ENCODE assay signal across 17 cellular contexts in the genomic region with DNA sequence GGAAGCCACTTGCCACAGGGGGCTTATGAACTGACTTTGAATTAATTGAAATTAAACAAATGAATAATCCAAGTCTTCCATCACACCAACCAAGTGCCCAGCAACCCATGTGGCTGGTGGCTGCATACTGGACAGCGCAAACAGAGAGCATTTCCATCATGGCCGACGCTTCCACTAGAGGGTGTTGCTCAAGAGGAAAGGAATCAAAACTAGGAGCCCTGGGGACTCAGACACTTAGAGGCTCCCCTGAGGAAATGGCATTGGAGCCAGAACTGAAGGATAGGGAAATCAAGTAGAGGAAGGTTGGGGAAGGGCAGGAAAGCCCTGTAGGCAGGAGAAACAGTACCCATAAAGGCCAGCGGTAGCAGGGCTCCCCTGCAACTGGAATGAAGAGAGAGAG. TPM values are rescaled to one million over a fixed set of nuclear protein-coding genes. Genes with fewer than 3 reads are reported as not detected.
A peak's percentile ranks its signal among the peaks of the same experiment; 100 is the strongest.
DNase-seq lines count a peak whose midpoint lies in the region; ATAC-seq and TF ChIP-seq lines count a peak whose summit lies in the region.
"Had no signal": no experiment of that assay in that cellular context is flagged by ENCODE, and none has a peak within 500 bp of the region (broad histone marks: within the 10 kb centered on the region; RNA-seq: fewer than 3 reads in every experiment).

No MANE protein-coding gene starts in this region.

- H3K18ac ChIP-seq in mesenchymal stem cell (ENCODE audit: low read depth in 1 of 2, low read length in 2 of 2): no peak overlapping the region

- DNase-seq in Caco-2 (no peak), NCI-H69 (lab: John Stamatoyannopoulos, UW) (peak; percentile 66), foreskin keratinocyte (no peak), mesenchymal stem cell (no peak), occipital lobe (lab: John Stamatoyannopoulos, UW) (no peak)
- no peak for DNase-seq in NK-92 treated with Interleukin-12 subunit alpha and Interleukin-12 subunit beta, amount 100 ng/mL, for 24 hours (lab: John Stamatoyannopoulos, UW)
- DNase-seq in activated CD4-positive, alpha-beta T cell treated with anti-CD3 and anti-CD28 coated beads, Interleukin-2, amount 50 U/mL, for 4 hours: no peak
- DNase-seq: Calu3; CD4-positive, CD25-positive, alpha-beta regulatory T cell; GF-D8; GM23248; IMR-90; NCI-H1930; NCI-H774; RPMI8226; SIG-M5 had no signal

- H2BK15ac ChIP-seq in mesenchymal stem cell (ENCODE audit: low read depth, poor library complexity, severe bottlenecking): no peak overlapping the region

- H4K91ac ChIP-seq in mesenchymal stem cell (ENCODE audit: low read length): no peak overlapping the region

- H3K36me3 ChIP-seq in Caco-2 (ENCODE audit: control insufficient read depth, insufficient read depth, low read length) (no peaks in the 10 kb centered on the region), mesenchymal stem cell (ENCODE audit: control insufficient read depth in 1 of 2, insufficient read depth in 2 of 2, low read depth in 1 of 2, low read length in 2 of 2) (no peaks in the 10 kb centered on the region)

- no peak overlapping the region for H3K9ac ChIP-seq in mesenchymal stem cell (ENCODE audit: low read length)
- H3K9ac ChIP-seq: GM23248 had no signal

- H3K27me3 Mint-ChIP-seq in Caco-2 (ENCODE audit: insufficient read depth, unreplicated experiment): no peaks in the 10 kb centered on the region

- H3K4me3 Mint-ChIP-seq in Caco-2 (ENCODE audit: unreplicated experiment): no peak overlapping the region
- H3K4me3 Mint-ChIP-seq: CD4-positive, CD25-positive, alpha-beta regulatory T cell had no signal

- no peak overlapping the region for H2BK5ac ChIP-seq in mesenchymal stem cell (ENCODE audit: low read depth, low read length, poor library complexity, severe bottlenecking)

- no peaks in the 10 kb centered on the region for H3K9me3 Mint-ChIP-seq in Caco-2 (ENCODE audit: unreplicated experiment)

- H3K27me3 ChIP-seq in Caco-2 (replicated peaks; ENCODE audit: control insufficient read depth, insufficient read depth, low read length) (no peaks in the 10 kb centered on the region), foreskin keratinocyte (peaks cover 30% of the 10 kb centered on the region), mesenchymal stem cell (ENCODE audit: control insufficient read depth in 1 of 2, insufficient read depth in 1 of 2, low read length in 2 of 2) (peaks cover 0 to 5% of the 10 kb centered on the region in 2 experiments)

- no peak overlapping the region for H3K4ac ChIP-seq in mesenchymal stem cell (ENCODE audit: low read depth in 1 of 2, low read length in 2 of 2)

- no peak overlapping the region for H3K4me2 ChIP-seq in mesenchymal stem cell (ENCODE audit: low read length, poor library complexity, severe bottlenecking)

- no peak overlapping the region for H3K14ac ChIP-seq in mesenchymal stem cell (ENCODE audit: low read length in 2 of 2)

- no peak overlapping the region for H2AK5ac ChIP-seq in mesenchymal stem cell (ENCODE audit: low read length, severe bottlenecking)

- CTCF ChIA-PET in Caco-2 (lab: Charles Lee): no interaction called here

- peak overlapping the region; percentile 56 for H3K27ac Mint-ChIP-seq in Caco-2 (ENCODE audit: unreplicated experiment)

- H3K36me3 Mint-ChIP-seq in Caco-2 (ENCODE audit: insufficient read depth, unreplicated experiment): no peaks in the 10 kb centered on the region
- H3K36me3 Mint-ChIP-seq: CD4-positive, CD25-positive, alpha-beta regulatory T cell had no signal

- H3K9me3 ChIP-seq in Caco-2 (no peaks in the 10 kb centered on the region), mesenchymal stem cell (ENCODE audit: control insufficient read depth, low read length) (no peaks in the 10 kb centered on the region)

- H4K8ac ChIP-seq in mesenchymal stem cell (ENCODE audit: low read length): no peak overlapping the region

- no peaks in the 10 kb centered on the region for H3K4me1 Mint-ChIP-seq in Caco-2 (ENCODE audit: low read depth, unreplicated experiment)
- H3K4me1 Mint-ChIP-seq: CD4-positive, CD25-positive, alpha-beta regulatory T cell had no signal

- no peak overlapping the region for H2AFZ ChIP-seq in mesenchymal stem cell (ENCODE audit: low read depth, low read length)
- H2AFZ ChIP-seq: GM23248 had no signal

- H3K27ac ChIP-seq in 22Rv1 (no peak overlapping the region), foreskin keratinocyte (no peak overlapping the region), mesenchymal stem cell (ENCODE audit: low read length, poor library complexity, severe bottlenecking) (no peak overlapping the region)
- H3K27ac ChIP-seq: GM23248 had no signal

- POLR2A ChIA-PET in Caco-2 (lab: Charles Lee): no interaction called here

- no peak overlapping the region for H2BK120ac ChIP-seq in mesenchymal stem cell (ENCODE audit: low read depth, low read length)

- no peak overlapping the region for H2BK12ac ChIP-seq in mesenchymal stem cell (ENCODE audit: low read length in 2 of 2)

- H3K4me3 ChIP-seq in Caco-2 (ENCODE audit: low read depth, low read length): no peak overlapping the region
- no peak overlapping the region for H3K4me3 ChIP-seq in mesenchymal stem cell (ENCODE audit: insufficient read depth in 1 of 2, low read depth in 1 of 2, low read length in 2 of 2)
- H3K4me3 ChIP-seq: GM23248 had no signal

- no peaks in the 10 kb centered on the region for H3K4me1 ChIP-seq in Caco-2
- no peaks in the 10 kb centered on the region for H3K4me1 ChIP-seq in foreskin keratinocyte
- H3K4me1 ChIP-seq in mesenchymal stem cell (ENCODE audit: control insufficient read depth, insufficient read depth, low read depth, low read length): peaks cover 1% of the 10 kb centered on the region

- 76% methylated on average over 4 of the region's 4 CpGs for WGBS in mesenchymal stem cell

- H3K79me1 ChIP-seq in mesenchymal stem cell (replicated peaks; ENCODE audit: low read length, poor library complexity, severe bottlenecking): no peaks in the 10 kb centered on the region

- BruUV-seq in Caco-2 (replicated peaks; lab: Mats Ljungman, UMichigan): no TSS peak

- intact Hi-C loops in Caco-2 (cut with micrococcal nuclease; ENCODE audit: unreplicated experiment): no loop called here

- ATAC-seq in foreskin keratinocyte: no peak

- H3K23ac ChIP-seq in mesenchymal stem cell (ENCODE audit: low read length in 2 of 2): no peak overlapping the region

- peak; percentile 13; the same call in 1 of the 2 replicates for TF ChIP-seq CTCF in 22Rv1 (IDR thresholded peaks at IDR 0.05)
- TF ChIP-seq CTCF in Caco-2 (IDR thresholded peaks at IDR 0.05; ENCODE audit: insufficient read depth in 1 of 2, low read depth in 1 of 2, low read length in 1 of 2, severe bottlenecking in 1 of 2, unreplicated experiment in 1 of 2): no peak
- TF ChIP-seq CTCF in foreskin keratinocyte (conservative IDR thresholded peaks at IDR 0.05): peak; percentile 3

RNA-seq across cellular contexts. Expression of a gene that starts 50.6 kb away (rescaled TPM):
- total RNA-seq in Caco-2 (2022) (3.7 and 4.2 TPM in 2 replicates), foreskin keratinocyte (21.6 and 55.4 TPM in 2 replicates), occipital lobe (40.6 TPM)
- 6.3 and 13.7 TPM in 2 replicates for polyA plus RNA-seq in foreskin keratinocyte
- polyA plus RNA-seq in mesenchymal stem cell (2013, experiment 1 of 2): 8.2 TPM
- polyA plus RNA-seq in mesenchymal stem cell (2013, experiment 2 of 2): 7.9 TPM
- total RNA-seq: CD4-positive, CD25-positive, alpha-beta regulatory T cell had no signal
- polyA plus RNA-seq: CD4-positive, CD25-positive, alpha-beta regulatory T cell had no signal

RNA-seq across cellular contexts. Expression of a gene that starts 58.5 kb away (rescaled TPM):
- total RNA-seq in Caco-2 (2022): 60.8 and 63.1 TPM in 2 replicates
- total RNA-seq in foreskin keratinocyte: 119 and 121 TPM in 2 replicates
- 91.0 and 94.9 TPM in 2 replicates for polyA plus RNA-seq in foreskin keratinocyte
- polyA plus RNA-seq in mesenchymal stem cell (2013, experiment 1 of 2): 382 TPM
- 384 TPM for polyA plus RNA-seq in mesenchymal stem cell (2013, experiment 2 of 2)
- 20.3 TPM for total RNA-seq in occipital lobe

Comparison
In these comparisons a context has a peak if more than half of its experiments do, and no peak if none do; other contexts are left out.
1. CTCF ChIP-seq: peak in 22Rv1 (single experiment) and foreskin keratinocyte (single experiment); none in Caco-2 (0 of 2).